In the genomic region with DNA sequence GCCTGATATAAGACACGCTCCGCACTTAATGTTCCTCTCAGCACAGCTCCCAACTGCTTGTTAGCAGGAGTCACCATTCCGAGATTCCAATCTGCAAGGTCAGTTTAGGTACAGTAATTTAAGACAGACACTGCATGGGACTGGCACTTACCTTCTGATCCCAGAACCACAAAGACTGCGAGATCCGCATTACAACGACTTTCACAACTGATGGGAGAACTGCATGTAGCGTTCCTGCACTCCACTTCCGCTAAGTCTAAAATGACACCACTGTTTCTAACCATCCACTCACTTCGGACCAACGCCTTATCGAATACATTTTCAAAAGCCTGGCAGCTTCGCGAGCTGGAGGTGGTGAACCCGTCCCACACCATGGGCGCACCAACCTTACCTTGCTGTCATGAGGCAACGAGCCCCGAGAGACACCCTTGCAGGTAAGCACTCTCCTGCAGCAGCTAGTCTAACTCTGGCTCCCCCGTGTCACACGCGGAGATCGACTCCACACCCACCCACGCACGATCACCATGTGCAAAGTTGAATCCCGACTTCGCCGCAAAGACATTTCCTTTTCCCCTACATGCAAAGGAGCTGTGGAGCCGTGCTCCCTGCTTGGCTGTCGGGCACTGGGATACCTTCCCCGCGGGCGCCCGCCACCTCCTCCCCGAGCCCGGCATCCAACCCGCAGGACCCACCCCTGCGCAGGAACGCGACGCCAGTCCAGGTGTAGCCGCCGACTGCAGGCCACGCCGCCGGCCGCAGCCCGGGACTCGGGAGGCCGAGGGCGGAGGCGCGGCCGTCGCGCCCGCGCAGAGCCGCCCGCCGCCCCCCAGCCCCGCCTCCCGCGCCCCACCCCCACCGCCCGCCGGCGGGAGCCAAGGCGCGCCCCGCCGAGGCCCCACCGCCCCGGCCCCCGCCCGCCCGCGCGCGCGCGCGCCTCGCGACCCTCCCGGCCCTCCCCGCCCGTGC, we compare ENCODE assay signal across 1 cellular context.
TF ChIP-seq lines count a peak whose summit lies in the region.

No MANE protein-coding gene starts in this region.

TF ChIP-seq in K562, 482 proteins besides CTCF, POLR2A, EP300 and RAD21 (continued from another document and continues in another):
- TF ChIP-seq ELF1 (tag; IDR thresholded peaks at IDR 0.05): no peak
- TF ChIP-seq HLTF (IDR thresholded peaks at IDR 0.05): peak; percentile 63; the same call in 1 of the 2 replicates
- TF ChIP-seq XRCC3 (IDR thresholded peaks at IDR 0.05): no peak
- TF ChIP-seq GABPA (tag; conservative IDR thresholded peaks at IDR 0.05; ENCODE audit: low read depth): no peak; the same call in 1 of the 2 replicates
- no peak for TF ChIP-seq BRF1 (IDR thresholded peaks at IDR 0.05; ENCODE audit: borderline replicate concordance, extremely low read depth, insufficient read length)
- peak; percentile 78 for TF ChIP-seq ZNF263 (CRISPR knock-in tag; IDR thresholded peaks at IDR 0.05; ENCODE audit: borderline replicate concordance)
- TF ChIP-seq ZNF780A (CRISPR knock-in tag; IDR thresholded peaks at IDR 0.05): no peak
- no peak for TF ChIP-seq NFIC (IDR thresholded peaks at IDR 0.05)
- no peak for TF ChIP-seq CBX5 (IDR thresholded peaks at IDR 0.05; ENCODE audit: borderline replicate concordance, low read depth)
- TF ChIP-seq TRIM28 (IDR thresholded peaks at IDR 0.05): no peak
- TF ChIP-seq, protein P1, sequence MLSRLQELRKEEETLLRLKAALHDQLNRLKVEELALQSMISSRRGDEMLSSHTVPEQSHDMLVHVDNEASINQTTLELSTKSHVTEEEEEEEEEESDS (CRISPR knock-in tag; IDR thresholded peaks at IDR 0.05): no peak
- no peak for TF ChIP-seq ZNF695 (CRISPR knock-in tag; IDR thresholded peaks at IDR 0.05)
- TF ChIP-seq MTA3 (IDR thresholded peaks at IDR 0.05; ENCODE audit: borderline replicate concordance): peak; percentile 62; the same call in 1 of the 2 replicates
- no peak for TF ChIP-seq ZNF253 (CRISPR knock-in tag; conservative IDR thresholded peaks at IDR 0.05)
- TF ChIP-seq, protein P2, sequence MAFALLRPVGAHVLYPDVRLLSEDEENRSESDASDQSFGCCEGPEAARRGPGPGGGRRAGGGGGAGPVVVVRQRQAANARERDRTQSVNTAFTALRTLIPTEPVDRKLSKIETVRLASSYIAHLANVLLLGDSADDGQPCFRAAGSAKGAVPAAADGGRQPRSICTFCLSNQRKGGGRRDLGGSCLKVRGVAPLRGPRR (CRISPR knock-in tag; IDR thresholded peaks at IDR 0.05): no peak
- no peak for TF ChIP-seq PURB (CRISPR knock-in tag; IDR thresholded peaks at IDR 0.05; ENCODE audit: low read depth)
- TF ChIP-seq TEAD2 (tag; IDR thresholded peaks at IDR 0.05): no peak
- no peak for TF ChIP-seq NCOA1 (IDR thresholded peaks at IDR 0.05; ENCODE audit: low read depth)
- peak; percentile 34 to 65; a peak in 2 of 4 replicates for TF ChIP-seq SIN3A (IDR thresholded peaks at IDR 0.05; ENCODE audit: borderline replicate concordance in 2 of 2, control insufficient read depth in 1 of 2, low read depth in 2 of 2, low read length in 2 of 2)
- TF ChIP-seq, protein P3, sequence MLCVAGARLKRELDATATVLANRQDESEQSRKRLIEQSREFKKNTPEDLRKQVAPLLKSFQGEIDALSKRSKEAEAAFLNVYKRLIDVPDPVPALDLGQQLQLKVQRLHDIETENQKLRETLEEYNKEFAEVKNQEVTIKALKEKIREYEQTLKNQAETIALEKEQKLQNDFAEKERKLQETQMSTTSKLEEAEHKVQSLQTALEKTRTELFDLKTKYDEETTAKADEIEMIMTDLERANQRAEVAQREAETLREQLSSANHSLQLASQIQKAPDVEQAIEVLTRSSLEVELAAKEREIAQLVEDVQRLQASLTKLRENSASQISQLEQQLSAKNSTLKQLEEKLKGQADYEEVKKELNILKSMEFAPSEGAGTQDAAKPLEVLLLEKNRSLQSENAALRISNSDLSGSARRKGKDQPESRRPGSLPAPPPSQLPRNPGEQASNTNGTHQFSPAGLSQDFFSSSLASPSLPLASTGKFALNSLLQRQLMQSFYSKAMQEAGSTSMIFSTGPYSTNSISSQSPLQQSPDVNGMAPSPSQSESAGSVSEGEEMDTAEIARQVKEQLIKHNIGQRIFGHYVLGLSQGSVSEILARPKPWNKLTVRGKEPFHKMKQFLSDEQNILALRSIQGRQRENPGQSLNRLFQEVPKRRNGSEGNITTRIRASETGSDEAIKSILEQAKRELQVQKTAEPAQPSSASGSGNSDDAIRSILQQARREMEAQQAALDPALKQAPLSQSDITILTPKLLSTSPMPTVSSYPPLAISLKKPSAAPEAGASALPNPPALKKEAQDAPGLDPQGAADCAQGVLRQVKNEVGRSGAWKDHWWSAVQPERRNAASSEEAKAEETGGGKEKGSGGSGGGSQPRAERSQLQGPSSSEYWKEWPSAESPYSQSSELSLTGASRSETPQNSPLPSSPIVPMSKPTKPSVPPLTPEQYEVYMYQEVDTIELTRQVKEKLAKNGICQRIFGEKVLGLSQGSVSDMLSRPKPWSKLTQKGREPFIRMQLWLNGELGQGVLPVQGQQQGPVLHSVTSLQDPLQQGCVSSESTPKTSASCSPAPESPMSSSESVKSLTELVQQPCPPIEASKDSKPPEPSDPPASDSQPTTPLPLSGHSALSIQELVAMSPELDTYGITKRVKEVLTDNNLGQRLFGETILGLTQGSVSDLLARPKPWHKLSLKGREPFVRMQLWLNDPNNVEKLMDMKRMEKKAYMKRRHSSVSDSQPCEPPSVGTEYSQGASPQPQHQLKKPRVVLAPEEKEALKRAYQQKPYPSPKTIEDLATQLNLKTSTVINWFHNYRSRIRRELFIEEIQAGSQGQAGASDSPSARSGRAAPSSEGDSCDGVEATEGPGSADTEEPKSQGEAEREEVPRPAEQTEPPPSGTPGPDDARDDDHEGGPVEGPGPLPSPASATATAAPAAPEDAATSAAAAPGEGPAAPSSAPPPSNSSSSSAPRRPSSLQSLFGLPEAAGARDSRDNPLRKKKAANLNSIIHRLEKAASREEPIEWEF (CRISPR knock-in tag; IDR thresholded peaks at IDR 0.05): no peak
- no peak for TF ChIP-seq GTF2F1 (IDR thresholded peaks at IDR 0.05; ENCODE audit: low read depth, low read length)
- TF ChIP-seq, protein P4, sequence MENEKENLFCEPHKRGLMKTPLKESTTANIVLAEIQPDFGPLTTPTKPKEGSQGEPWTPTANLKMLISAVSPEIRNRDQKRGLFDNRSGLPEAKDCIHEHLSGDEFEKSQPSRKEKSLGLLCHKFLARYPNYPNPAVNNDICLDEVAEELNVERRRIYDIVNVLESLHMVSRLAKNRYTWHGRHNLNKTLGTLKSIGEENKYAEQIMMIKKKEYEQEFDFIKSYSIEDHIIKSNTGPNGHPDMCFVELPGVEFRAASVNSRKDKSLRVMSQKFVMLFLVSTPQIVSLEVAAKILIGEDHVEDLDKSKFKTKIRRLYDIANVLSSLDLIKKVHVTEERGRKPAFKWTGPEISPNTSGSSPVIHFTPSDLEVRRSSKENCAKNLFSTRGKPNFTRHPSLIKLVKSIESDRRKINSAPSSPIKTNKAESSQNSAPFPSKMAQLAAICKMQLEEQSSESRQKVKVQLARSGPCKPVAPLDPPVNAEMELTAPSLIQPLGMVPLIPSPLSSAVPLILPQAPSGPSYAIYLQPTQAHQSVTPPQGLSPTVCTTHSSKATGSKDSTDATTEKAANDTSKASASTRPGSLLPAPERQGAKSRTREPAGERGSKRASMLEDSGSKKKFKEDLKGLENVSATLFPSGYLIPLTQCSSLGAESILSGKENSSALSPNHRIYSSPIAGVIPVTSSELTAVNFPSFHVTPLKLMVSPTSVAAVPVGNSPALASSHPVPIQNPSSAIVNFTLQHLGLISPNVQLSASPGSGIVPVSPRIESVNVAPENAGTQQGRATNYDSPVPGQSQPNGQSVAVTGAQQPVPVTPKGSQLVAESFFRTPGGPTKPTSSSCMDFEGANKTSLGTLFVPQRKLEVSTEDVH (IDR thresholded peaks at IDR 0.05; ENCODE audit: low read depth, partially characterized antibody): no peak
- TF ChIP-seq, protein P5, sequence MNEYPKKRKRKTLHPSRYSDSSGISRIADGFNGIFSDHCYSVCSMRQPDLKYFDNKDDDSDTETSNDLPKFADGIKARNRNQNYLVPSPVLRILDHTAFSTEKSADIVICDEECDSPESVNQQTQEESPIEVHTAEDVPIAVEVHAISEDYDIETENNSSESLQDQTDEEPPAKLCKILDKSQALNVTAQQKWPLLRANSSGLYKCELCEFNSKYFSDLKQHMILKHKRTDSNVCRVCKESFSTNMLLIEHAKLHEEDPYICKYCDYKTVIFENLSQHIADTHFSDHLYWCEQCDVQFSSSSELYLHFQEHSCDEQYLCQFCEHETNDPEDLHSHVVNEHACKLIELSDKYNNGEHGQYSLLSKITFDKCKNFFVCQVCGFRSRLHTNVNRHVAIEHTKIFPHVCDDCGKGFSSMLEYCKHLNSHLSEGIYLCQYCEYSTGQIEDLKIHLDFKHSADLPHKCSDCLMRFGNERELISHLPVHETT (CRISPR knock-in tag; conservative IDR thresholded peaks at IDR 0.05 in 1 of 2, IDR thresholded peaks at IDR 0.05 in 1 of 2): no peak
- TF ChIP-seq PYGO2 (tag; IDR thresholded peaks at IDR 0.05): no peak
- TF ChIP-seq, protein P6, sequence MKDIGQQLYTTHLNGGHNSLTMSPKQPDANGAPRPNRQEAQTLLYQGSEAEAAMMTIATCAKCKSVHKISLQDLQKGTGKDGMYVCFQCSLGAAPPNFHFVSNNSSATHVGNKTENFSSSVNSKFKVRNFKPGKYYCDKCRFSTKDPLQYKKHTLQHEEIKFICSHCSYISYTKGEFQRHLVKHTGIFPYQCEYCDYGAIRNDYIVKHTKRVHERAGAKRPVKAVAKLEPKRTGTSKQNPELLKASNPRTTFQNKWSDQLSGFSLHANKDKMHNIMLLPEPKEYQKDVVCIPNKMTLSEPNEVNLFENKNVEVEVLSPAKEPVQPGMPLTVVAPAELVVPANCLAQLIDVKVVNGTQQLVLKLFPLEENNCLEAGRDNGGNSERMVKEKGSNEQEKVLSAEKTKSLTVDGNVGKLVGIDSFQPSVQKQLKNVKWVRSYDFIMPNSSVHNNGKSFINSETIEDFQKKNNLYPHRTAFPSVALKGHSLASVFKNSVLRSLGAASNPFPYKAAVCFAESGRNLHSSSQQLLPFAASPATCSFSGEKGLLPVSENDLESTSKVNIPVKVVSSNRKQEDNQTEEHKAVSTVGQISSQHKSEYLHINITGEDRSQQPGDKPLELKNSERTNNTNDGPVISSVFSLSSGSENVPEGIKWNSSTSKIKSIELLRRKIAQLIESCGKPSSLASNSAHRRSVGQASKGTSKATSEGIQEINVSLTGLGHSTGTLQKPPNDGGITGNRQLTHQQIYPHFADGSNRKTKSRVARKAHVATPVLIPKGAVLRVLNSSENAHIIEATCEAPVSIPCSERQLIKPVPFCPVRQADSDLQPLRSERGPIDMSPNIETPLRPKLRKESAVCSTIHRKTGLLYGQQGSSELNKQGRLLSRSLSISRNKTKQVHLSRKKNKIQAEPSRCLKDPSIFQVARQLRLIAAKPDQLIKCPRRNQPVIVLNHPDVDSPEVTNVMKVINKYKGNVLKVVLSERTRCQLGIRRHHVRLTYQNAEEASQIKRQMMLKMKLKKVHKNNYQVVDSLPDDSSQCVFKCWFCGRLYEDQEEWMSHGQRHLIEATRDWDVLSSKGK (CRISPR knock-in tag; IDR thresholded peaks at IDR 0.05): no peak
- TF ChIP-seq, protein P7, sequence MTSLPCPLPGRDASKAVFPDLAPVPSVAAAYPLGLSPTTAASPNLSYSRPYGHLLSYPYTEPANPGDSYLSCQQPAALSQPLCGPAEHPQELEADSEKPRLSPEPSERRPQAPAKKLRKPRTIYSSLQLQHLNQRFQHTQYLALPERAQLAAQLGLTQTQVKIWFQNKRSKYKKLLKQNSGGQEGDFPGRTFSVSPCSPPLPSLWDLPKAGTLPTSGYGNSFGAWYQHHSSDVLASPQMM (CRISPR knock-in tag; IDR thresholded peaks at IDR 0.05): no peak
- no peak for TF ChIP-seq PRMT5 (CRISPR knock-in tag; IDR thresholded peaks at IDR 0.05)
- no peak for TF ChIP-seq ZNF354B (CRISPR knock-in tag; IDR thresholded peaks at IDR 0.05)
- TF ChIP-seq SRSF9 (IDR thresholded peaks at IDR 0.05; ENCODE audit: borderline replicate concordance, low read depth, low read length): no peak
- TF ChIP-seq ADNP (tag; IDR thresholded peaks at IDR 0.05): no peak
- no peak for TF ChIP-seq BCL6 (CRISPR knock-in tag; IDR thresholded peaks at IDR 0.05)
- TF ChIP-seq CREB1 (IDR thresholded peaks at IDR 0.05): no peak
- TF ChIP-seq CREB1 (CRISPR knock-in tag; IDR thresholded peaks at IDR 0.05): peak; percentile 44; the same call in 1 of the 2 replicates
- TF ChIP-seq KDM5B (IDR thresholded peaks at IDR 0.05; ENCODE audit: insufficient replicate concordance, low read depth, low read length): no peak
- TF ChIP-seq, protein P8, sequence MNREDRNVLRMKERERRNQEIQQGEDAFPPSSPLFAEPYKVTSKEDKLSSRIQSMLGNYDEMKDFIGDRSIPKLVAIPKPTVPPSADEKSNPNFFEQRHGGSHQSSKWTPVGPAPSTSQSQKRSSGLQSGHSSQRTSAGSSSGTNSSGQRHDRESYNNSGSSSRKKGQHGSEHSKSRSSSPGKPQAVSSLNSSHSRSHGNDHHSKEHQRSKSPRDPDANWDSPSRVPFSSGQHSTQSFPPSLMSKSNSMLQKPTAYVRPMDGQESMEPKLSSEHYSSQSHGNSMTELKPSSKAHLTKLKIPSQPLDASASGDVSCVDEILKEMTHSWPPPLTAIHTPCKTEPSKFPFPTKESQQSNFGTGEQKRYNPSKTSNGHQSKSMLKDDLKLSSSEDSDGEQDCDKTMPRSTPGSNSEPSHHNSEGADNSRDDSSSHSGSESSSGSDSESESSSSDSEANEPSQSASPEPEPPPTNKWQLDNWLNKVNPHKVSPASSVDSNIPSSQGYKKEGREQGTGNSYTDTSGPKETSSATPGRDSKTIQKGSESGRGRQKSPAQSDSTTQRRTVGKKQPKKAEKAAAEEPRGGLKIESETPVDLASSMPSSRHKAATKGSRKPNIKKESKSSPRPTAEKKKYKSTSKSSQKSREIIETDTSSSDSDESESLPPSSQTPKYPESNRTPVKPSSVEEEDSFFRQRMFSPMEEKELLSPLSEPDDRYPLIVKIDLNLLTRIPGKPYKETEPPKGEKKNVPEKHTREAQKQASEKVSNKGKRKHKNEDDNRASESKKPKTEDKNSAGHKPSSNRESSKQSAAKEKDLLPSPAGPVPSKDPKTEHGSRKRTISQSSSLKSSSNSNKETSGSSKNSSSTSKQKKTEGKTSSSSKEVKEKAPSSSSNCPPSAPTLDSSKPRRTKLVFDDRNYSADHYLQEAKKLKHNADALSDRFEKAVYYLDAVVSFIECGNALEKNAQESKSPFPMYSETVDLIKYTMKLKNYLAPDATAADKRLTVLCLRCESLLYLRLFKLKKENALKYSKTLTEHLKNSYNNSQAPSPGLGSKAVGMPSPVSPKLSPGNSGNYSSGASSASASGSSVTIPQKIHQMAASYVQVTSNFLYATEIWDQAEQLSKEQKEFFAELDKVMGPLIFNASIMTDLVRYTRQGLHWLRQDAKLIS (CRISPR knock-in tag; IDR thresholded peaks at IDR 0.05): peak; percentile 62; the same call in 1 of the 2 replicates
- TF ChIP-seq TRIM24 (IDR thresholded peaks at IDR 0.05): no peak
- no peak for TF ChIP-seq ZNF124 (CRISPR knock-in tag; IDR thresholded peaks at IDR 0.05)
- TF ChIP-seq ZNF785 (CRISPR knock-in tag; IDR thresholded peaks at IDR 0.05): no peak
- peak; percentile 84 for TF ChIP-seq CHD1 (IDR thresholded peaks at IDR 0.05; ENCODE audit: low read length)
- TF ChIP-seq ARID1B (IDR thresholded peaks at IDR 0.05): no peak
- TF ChIP-seq CBFB (CRISPR knock-in tag; IDR thresholded peaks at IDR 0.05): no peak
- TF ChIP-seq, protein P9, sequence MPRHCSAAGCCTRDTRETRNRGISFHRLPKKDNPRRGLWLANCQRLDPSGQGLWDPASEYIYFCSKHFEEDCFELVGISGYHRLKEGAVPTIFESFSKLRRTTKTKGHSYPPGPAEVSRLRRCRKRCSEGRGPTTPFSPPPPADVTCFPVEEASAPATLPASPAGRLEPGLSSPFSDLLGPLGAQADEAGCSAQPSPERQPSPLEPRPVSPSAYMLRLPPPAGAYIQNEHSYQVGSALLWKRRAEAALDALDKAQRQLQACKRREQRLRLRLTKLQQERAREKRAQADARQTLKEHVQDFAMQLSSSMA (CRISPR knock-in tag; IDR thresholded peaks at IDR 0.05): no peak
- peak; percentile 87 for TF ChIP-seq SPI1 (IDR thresholded peaks at IDR 0.05; ENCODE audit: borderline replicate concordance, low read depth, low read length)
- TF ChIP-seq GATAD2B (IDR thresholded peaks at IDR 0.05; ENCODE audit: borderline replicate concordance): no peak
